ENCODE assay signal across 9 cellular contexts in genomic region chr13:50531917-50532899, GRCh38.
DNase-seq lines count a peak whose midpoint lies in the region; ATAC-seq and TF ChIP-seq lines count a peak whose summit lies in the region.
"Had no signal": no experiment of that assay in that cellular context is flagged by ENCODE, and none has a peak within 500 bp of the region (broad histone marks: within the 10 kb centered on the region; RNA-seq: fewer than 3 reads in every experiment).

No MANE protein-coding gene starts in this region.

- intact Hi-C loops in activated CD4-positive, alpha-beta T cell treated with anti-CD3 and anti-CD28 coated beads, Interleukin-2, amount 10 ng/mL, durations not matched to agents 24 days and 14 days (cut with micrococcal nuclease): loop anchor here (2.0 to 5.0 kb wide), 5 partner anchors 380 to 555 kb away; partner anchors contain the start of gene TRIM13
- intact Hi-C loops in PC-3 (cut with micrococcal nuclease) (loop anchor here (1.0 to 10.0 kb wide), 7 partner anchors 110 to 557 kb away; no protein-coding TSS in a partner anchor), tibial artery (cut with DNase I; ENCODE audit: low total_unique reads) (loop anchor here (5.0 kb wide), 1 partner anchor 535 kb away; the partner anchor contains the start of gene TRIM13)

- H3K4me1 ChIP-seq in PC-3 (ENCODE audit: insufficient read depth, low read length) (0 out of 2 replicates have a peak, but pooled peaks cover 10% of the 10 kb centered on the region), foreskin keratinocyte (peaks cover 25% of the 10 kb centered on the region), tibial artery (peaks cover 5 to 28% (median 18%) of the 10 kb centered on the region in 4 donors)

- H3K9ac ChIP-seq in PC-3 (ENCODE audit: low read length): no peak overlapping the region

- H3K9me3 ChIP-seq in PC-3 (ENCODE audit: low read length): 0 out of 2 replicates have a peak, but pooled peaks cover 11% of the 10 kb centered on the region
- peaks cover 0 to 22% (median 10%) of the 10 kb centered on the region in 3 donors for H3K9me3 ChIP-seq in tibial artery

- ATAC-seq in PC-3 (no peak; the same call in 1 of the 2 replicates), foreskin keratinocyte (no peak), HG03135 (IDR thresholded peaks at IDR 0.05; ENCODE audit: unreplicated experiment) (no peak)

- H3K4me1 Mint-ChIP-seq in activated CD4-positive, alpha-beta T cell treated with anti-CD3 and anti-CD28 coated beads, Interleukin-2, amount 10 ng/mL, durations not matched to agents 24 days and 14 days: peaks cover 25% of the 10 kb centered on the region
- peaks cover 33% of the 10 kb centered on the region for H3K4me1 Mint-ChIP-seq in activated CD4-positive, alpha-beta T cell treated with anti-CD3 and anti-CD28 coated beads, Interleukin-2, amount 10 ng/mL, durations not matched to agents 7 days and 5 days

- peaks cover 21% of the 10 kb centered on the region for H3K9me3 Mint-ChIP-seq in activated CD4-positive, alpha-beta T cell treated with anti-CD3 and anti-CD28 coated beads, Interleukin-2, amount 10 ng/mL, durations not matched to agents 24 days and 14 days
- peaks cover 27% of the 10 kb centered on the region for H3K9me3 Mint-ChIP-seq in activated CD4-positive, alpha-beta T cell treated with anti-CD3 and anti-CD28 coated beads, Interleukin-2, amount 10 ng/mL, durations not matched to agents 7 days and 5 days

- TF ChIP-seq CTCF in PC-3 (conservative IDR thresholded peaks at IDR 0.05; ENCODE audit: low read depth, low read length) (peak; percentile 64), foreskin keratinocyte (conservative IDR thresholded peaks at IDR 0.05) (peak; percentile 65), tibial artery (IDR thresholded peaks at IDR 0.05) (peak; percentile 56 to 64)

- H3K4me2 ChIP-seq in PC-3 (ENCODE audit: low read length): no peak overlapping the region

- no TSS peak for BruUV-seq in PC-3 (replicated peaks; lab: Mats Ljungman, UMichigan)

- no peaks in the 10 kb centered on the region for H3K9me2 ChIP-seq in PC-3 (replicated peaks; ENCODE audit: low read length)

- CTCF ChIA-PET in activated CD4-positive, alpha-beta T cell treated with anti-CD3 and anti-CD28 coated beads, Interleukin-2, amount 10 ng/mL, durations not matched to agents 7 days and 5 days (lab: Charles Lee): no interaction called here
- CTCF ChIA-PET in PC-3 (lab: Charles Lee): no interaction called here

- no peak overlapping the region for H3K4me3 Mint-ChIP-seq in activated CD4-positive, alpha-beta T cell treated with anti-CD3 and anti-CD28 coated beads, Interleukin-2, amount 10 ng/mL, durations not matched to agents 24 days and 14 days
- no peak overlapping the region for H3K4me3 Mint-ChIP-seq in activated CD4-positive, alpha-beta T cell treated with anti-CD3 and anti-CD28 coated beads, Interleukin-2, amount 10 ng/mL, durations not matched to agents 7 days and 5 days

- DNase-seq in activated CD4-positive, alpha-beta T cell treated with anti-CD3 and anti-CD28 coated beads, Interleukin-2, amount 10 ng/mL, durations not matched to agents 24 days and 14 days: peak; percentile 48
- no peak for DNase-seq in activated CD4-positive, alpha-beta T cell treated with anti-CD3 and anti-CD28 coated beads, Interleukin-2, amount 10 ng/mL, durations not matched to agents 7 days and 5 days
- peak; percentile 55 for DNase-seq in PC-3
- peak in 1 of 2 donors; percentile 24 for DNase-seq in foreskin keratinocyte
- DNase-seq in tibial artery: no peak
- DNase-seq in central memory CD4-positive, alpha-beta T cell: no peak
- no peak for DNase-seq in stimulated activated naive CD4-positive, alpha-beta T cell treated with Interleukin-2 at 50 U/mL for 16 hours (lab: John Stamatoyannopoulos, UW)
- DNase-seq: NCI-H510A had no signal

- peaks cover 4% of the 10 kb centered on the region for H3K36me3 Mint-ChIP-seq in activated CD4-positive, alpha-beta T cell treated with anti-CD3 and anti-CD28 coated beads, Interleukin-2, amount 10 ng/mL, durations not matched to agents 24 days and 14 days (ENCODE audit: low read depth)
- peaks cover 16% of the 10 kb centered on the region for H3K36me3 Mint-ChIP-seq in activated CD4-positive, alpha-beta T cell treated with anti-CD3 and anti-CD28 coated beads, Interleukin-2, amount 10 ng/mL, durations not matched to agents 7 days and 5 days (ENCODE audit: low read depth)

- no peak overlapping the region for H3K4me3 ChIP-seq in PC-3 (ENCODE audit: low read length)
- H3K4me3 ChIP-seq in tibial artery: no peak overlapping the region

- H3K36me3 ChIP-seq in PC-3 (ENCODE audit: low read depth, low read length) (no peaks in the 10 kb centered on the region; the same call in 1 of the 2 replicates), tibial artery (no peaks in the 10 kb centered on the region)

- no peak overlapping the region for H2AFZ ChIP-seq in PC-3 (ENCODE audit: low read length)

- POLR2A ChIA-PET in activated CD4-positive, alpha-beta T cell treated with anti-CD3 and anti-CD28 coated beads, Interleukin-2, amount 10 ng/mL, durations not matched to agents 7 days and 5 days (lab: Charles Lee): no interaction called here
- POLR2A ChIA-PET in PC-3 (lab: Charles Lee; ENCODE audit: unreplicated experiment): no interaction called here

- no peak overlapping the region for H3K27ac Mint-ChIP-seq in activated CD4-positive, alpha-beta T cell treated with anti-CD3 and anti-CD28 coated beads, Interleukin-2, amount 10 ng/mL, durations not matched to agents 24 days and 14 days
- H3K27ac Mint-ChIP-seq in activated CD4-positive, alpha-beta T cell treated with anti-CD3 and anti-CD28 coated beads, Interleukin-2, amount 10 ng/mL, durations not matched to agents 7 days and 5 days: no peak overlapping the region

- H3K27me3 ChIP-seq in PC-3 (ENCODE audit: low read length) (no peaks in the 10 kb centered on the region), foreskin keratinocyte (no peaks in the 10 kb centered on the region), tibial artery (no peaks in the 10 kb centered on the region)

- H3K79me2 ChIP-seq in PC-3 (ENCODE audit: low read length): no peaks in the 10 kb centered on the region

- H3K27ac ChIP-seq in PC-3 (ENCODE audit: low read length): no peak overlapping the region
- no peak overlapping the region for H3K27ac ChIP-seq in foreskin keratinocyte
- no peak overlapping the region for H3K27ac ChIP-seq in tibial artery

- H3K27me3 Mint-ChIP-seq in activated CD4-positive, alpha-beta T cell treated with anti-CD3 and anti-CD28 coated beads, Interleukin-2, amount 10 ng/mL, durations not matched to agents 24 days and 14 days: peaks cover 21% of the 10 kb centered on the region
- H3K27me3 Mint-ChIP-seq in activated CD4-positive, alpha-beta T cell treated with anti-CD3 and anti-CD28 coated beads, Interleukin-2, amount 10 ng/mL, durations not matched to agents 7 days and 5 days: peaks cover 22% of the 10 kb centered on the region

- H4K20me1 ChIP-seq in PC-3 (ENCODE audit: low read length): no peaks in the 10 kb centered on the region

- H3F3A ChIP-seq in PC-3 (ENCODE audit: low read length, unreplicated experiment): no peaks in the 10 kb centered on the region

Comparison
In these comparisons a context has a peak if more than half of its experiments do, and no peak if none do; other contexts are left out.
1. DNase-seq: peak in activated CD4-positive, alpha-beta T cell treated with anti-CD3 and anti-CD28 coated beads, Interleukin-2, amount 10 ng/mL, durations not matched to agents 24 days and 14 days (single experiment) and PC-3 (single experiment); none in activated CD4-positive, alpha-beta T cell treated with anti-CD3 and anti-CD28 coated beads, Interleukin-2, amount 10 ng/mL, durations not matched to agents 7 days and 5 days (single experiment), tibial artery (0 of 2), central memory CD4-positive, alpha-beta T cell (single experiment) and stimulated activated naive CD4-positive, alpha-beta T cell treated with Interleukin-2 at 50 U/mL for 16 hours (single experiment).
2. Peak in every context shown above with its lines, with median percentiles within 50 percentile points of each other: CTCF ChIP-seq.